In the genomic region with DNA sequence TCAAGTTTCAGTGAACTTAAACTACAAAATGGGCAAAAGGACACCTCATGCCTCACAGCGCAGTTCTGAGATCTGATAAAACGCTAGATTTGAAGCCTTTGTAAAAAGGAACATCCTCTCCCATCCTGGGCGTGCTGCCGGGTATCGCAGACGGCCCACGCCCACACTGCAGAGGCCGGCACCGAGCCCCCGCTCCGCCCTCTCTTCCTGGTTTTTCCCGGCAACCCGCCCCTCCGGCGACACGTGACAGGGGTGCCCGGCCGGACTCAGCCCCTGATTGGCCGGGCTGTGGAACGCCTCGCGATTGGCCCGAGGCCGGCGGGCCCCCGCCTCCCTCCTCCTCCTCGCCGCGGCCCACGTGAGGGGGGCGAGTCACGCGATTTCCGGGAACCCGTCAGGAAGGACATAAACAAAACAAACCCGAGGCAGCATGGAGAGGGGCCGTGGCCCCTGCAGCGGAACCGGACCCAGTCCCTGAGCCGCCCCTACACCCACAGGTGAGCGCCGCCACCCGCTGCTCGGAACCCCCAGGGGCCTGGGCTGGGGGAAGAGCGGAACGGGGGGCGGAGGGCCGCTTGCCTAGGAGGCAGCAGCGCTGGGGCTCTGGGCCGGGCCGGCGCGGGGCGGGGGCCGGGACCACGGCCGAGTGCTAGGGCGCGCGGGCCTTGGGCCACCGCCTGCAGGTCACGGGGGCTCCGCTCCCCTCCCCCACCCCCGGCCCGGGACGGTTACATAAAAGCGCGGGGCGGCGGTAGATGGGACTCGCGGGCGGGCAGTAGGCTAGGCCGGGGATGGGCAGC, we compare ENCODE assay signal across 8 cellular contexts. TPM values are rescaled to one million over a fixed set of nuclear protein-coding genes. Genes with fewer than 3 reads are reported as not detected.
DNase-seq lines count a peak whose midpoint lies in the region; FAIRE-seq and TF ChIP-seq lines count a peak whose summit lies in the region.

A gene with protein sequence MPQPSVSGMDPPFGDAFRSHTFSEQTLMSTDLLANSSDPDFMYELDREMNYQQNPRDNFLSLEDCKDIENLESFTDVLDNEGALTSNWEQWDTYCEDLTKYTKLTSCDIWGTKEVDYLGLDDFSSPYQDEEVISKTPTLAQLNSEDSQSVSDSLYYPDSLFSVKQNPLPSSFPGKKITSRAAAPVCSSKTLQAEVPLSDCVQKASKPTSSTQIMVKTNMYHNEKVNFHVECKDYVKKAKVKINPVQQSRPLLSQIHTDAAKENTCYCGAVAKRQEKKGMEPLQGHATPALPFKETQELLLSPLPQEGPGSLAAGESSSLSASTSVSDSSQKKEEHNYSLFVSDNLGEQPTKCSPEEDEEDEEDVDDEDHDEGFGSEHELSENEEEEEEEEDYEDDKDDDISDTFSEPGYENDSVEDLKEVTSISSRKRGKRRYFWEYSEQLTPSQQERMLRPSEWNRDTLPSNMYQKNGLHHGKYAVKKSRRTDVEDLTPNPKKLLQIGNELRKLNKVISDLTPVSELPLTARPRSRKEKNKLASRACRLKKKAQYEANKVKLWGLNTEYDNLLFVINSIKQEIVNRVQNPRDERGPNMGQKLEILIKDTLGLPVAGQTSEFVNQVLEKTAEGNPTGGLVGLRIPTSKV (plus strand): TSS at position 370 of the 800 bp plus-strand sequence. CDS start 24,424 bp downstream, outside the sequence.

- H3K4me1 ChIP-seq in MM.1S (ENCODE audit: low read length): peaks cover 11% of the 10 kb centered on the region

- no peaks in the 10 kb centered on the region for H3K27me3 ChIP-seq in MM.1S (replicated peaks; ENCODE audit: insufficient read depth, low read length)

- peaks cover 10% of the 10 kb centered on the region for H3F3A ChIP-seq in MM.1S (ENCODE audit: insufficient read depth, low read length)

- peak within 1 kb of the TSS; percentile 92 for H2AFZ ChIP-seq in MM.1S (ENCODE audit: low read length)

- no peaks in the 10 kb centered on the region for H3K9me2 ChIP-seq in MM.1S (replicated peaks; ENCODE audit: insufficient read depth, low read length)

- H3K9me3 ChIP-seq in MM.1S (replicated peaks; ENCODE audit: insufficient read depth, low read length): no peaks in the 10 kb centered on the region

- peak within 1 kb of the TSS; percentile 65; the same call in 1 of the 2 replicates for H3K27ac ChIP-seq in MM.1S (ENCODE audit: low read length)

- TF ChIP-seq CTCF in MM.1S (IDR thresholded peaks at IDR 0.05; ENCODE audit: low read length) (no peak), fibroblast of the aortic adventitia (IDR thresholded peaks at IDR 0.05; ENCODE audit: insufficient read depth, low read length) (no peak), nephron progenitor cell (IDR thresholded peaks at IDR 0.05) (no peak)

- no peaks in the 10 kb centered on the region for H3K9me3 Mint-ChIP-seq in nephron progenitor cell
- no peaks in the 10 kb centered on the region for H3K9me3 Mint-ChIP-seq in stimulated activated naive CD8-positive, alpha-beta T cell treated with anti-CD3 and anti-CD28 coated beads, Interleukin-15, Interleukin-2, amounts not matched to agents 100 ng/mL and 50 ng/mL, for 24 hours

- H3K36me3 ChIP-seq in MM.1S (replicated peaks; ENCODE audit: insufficient read depth, low read length): no peaks in the 10 kb centered on the region

- H3K4me2 ChIP-seq in MM.1S (ENCODE audit: low read depth, low read length): peak within 1 kb of the TSS; percentile 95

- H3K4me3 Mint-ChIP-seq in nephron progenitor cell: peak within 1 kb of the TSS; percentile 95
- H3K4me3 Mint-ChIP-seq in stimulated activated naive CD8-positive, alpha-beta T cell treated with anti-CD3 and anti-CD28 coated beads, Interleukin-15, Interleukin-2, amounts not matched to agents 100 ng/mL and 50 ng/mL, for 24 hours: peak within 1 kb of the TSS; percentile 88

- peak within 1 kb of the TSS; percentile 100 for H3K27ac Mint-ChIP-seq in nephron progenitor cell
- peak within 1 kb of the TSS; percentile 94 for H3K27ac Mint-ChIP-seq in stimulated activated naive CD8-positive, alpha-beta T cell treated with anti-CD3 and anti-CD28 coated beads, Interleukin-15, Interleukin-2, amounts not matched to agents 100 ng/mL and 50 ng/mL, for 24 hours

- DNase-seq in HCEC 1CT: peak; percentile 95
- DNase-seq in MM.1S: peak; percentile 96
- DNase-seq in SHP77 treated with DMSO at 0.1 percent for 48 hours (lab: John Stamatoyannopoulos, UW): peak; percentile 87
- peak; percentile 100 for DNase-seq in activated effector memory CD4-positive, alpha-beta T cell treated with anti-CD3 and anti-CD28 coated beads, Interleukin-2, amount 50 U/mL, for 16 hours
- DNase-seq in fibroblast of the aortic adventitia (ENCODE audit: low read depth): peak; percentile 94
- peak; percentile 96 for DNase-seq in nephron progenitor cell

- no peaks in the 10 kb centered on the region for H3K36me3 Mint-ChIP-seq in nephron progenitor cell (ENCODE audit: low read depth)
- H3K36me3 Mint-ChIP-seq in stimulated activated naive CD8-positive, alpha-beta T cell treated with anti-CD3 and anti-CD28 coated beads, Interleukin-15, Interleukin-2, amounts not matched to agents 100 ng/mL and 50 ng/mL, for 24 hours (ENCODE audit: low read depth): no peaks in the 10 kb centered on the region

- no peaks in the 10 kb centered on the region for H4K20me1 ChIP-seq in MM.1S (ENCODE audit: insufficient read depth, low read length)

- peaks cover 17% of the 10 kb centered on the region for H3K27me3 Mint-ChIP-seq in nephron progenitor cell (ENCODE audit: low read depth, poor library complexity)
- H3K27me3 Mint-ChIP-seq in stimulated activated naive CD8-positive, alpha-beta T cell treated with anti-CD3 and anti-CD28 coated beads, Interleukin-15, Interleukin-2, amounts not matched to agents 100 ng/mL and 50 ng/mL, for 24 hours: no peaks in the 10 kb centered on the region

- H3K4me3 ChIP-seq in MM.1S (ENCODE audit: low read length) (peak within 1 kb of the TSS; percentile 75), fibroblast of the aortic adventitia (ENCODE audit: low read depth, low read length) (peak within 1 kb of the TSS; percentile 91)

- H3K4me1 Mint-ChIP-seq in nephron progenitor cell: peaks cover 30% of the 10 kb centered on the region
- peaks cover 37% of the 10 kb centered on the region for H3K4me1 Mint-ChIP-seq in stimulated activated naive CD8-positive, alpha-beta T cell treated with anti-CD3 and anti-CD28 coated beads, Interleukin-15, Interleukin-2, amounts not matched to agents 100 ng/mL and 50 ng/mL, for 24 hours (ENCODE audit: low read depth)

- H3K79me2 ChIP-seq in MM.1S (ENCODE audit: low read length): peaks cover 28% of the 10 kb centered on the region

- FAIRE-seq in G401.6 (lab: Jason Lieb, UNC): peak; percentile 92

- peak within 1 kb of the TSS; percentile 68; the same call in 1 of the 2 replicates for H3K9ac ChIP-seq in MM.1S (ENCODE audit: low read length)

RNA-seq across cellular contexts. Expression of the gene that starts here (rescaled TPM):
- 29.7 and 33.8 TPM in 2 replicates for total RNA-seq in fibroblast of the aortic adventitia (ENCODE audit: low replicate concordance)

Comparison
In these comparisons a context has a peak if more than half of its experiments do, and no peak if none do; other contexts are left out.
1. Peak in every context shown above with its lines: DNase-seq, H3K4me3 ChIP-seq and H3K27ac ChIP-seq.